8 cellular contexts compared by ENCODE assay signal in the genomic region with DNA sequence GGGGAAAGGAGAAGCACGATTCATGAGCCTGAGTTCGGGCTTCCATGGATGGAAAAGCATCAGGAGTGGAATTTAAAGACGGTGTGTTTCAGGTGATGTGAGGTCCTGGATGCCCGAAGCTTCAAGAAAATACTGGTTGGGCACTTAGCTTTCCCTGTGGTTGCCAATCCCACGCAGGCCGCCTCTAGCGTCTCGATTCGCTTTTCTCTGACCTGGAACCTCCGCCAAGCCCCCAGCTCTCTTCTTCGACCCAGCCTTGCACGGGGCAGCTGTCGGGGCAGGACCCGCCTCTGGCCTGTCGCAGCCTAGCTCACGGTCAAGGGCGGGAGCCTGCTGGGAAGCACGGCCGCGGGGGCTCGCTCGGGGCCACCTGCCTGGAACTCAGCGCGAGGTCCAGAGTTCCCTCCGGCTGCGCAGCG. TPM values are rescaled to one million over a fixed set of nuclear protein-coding genes. Genes with fewer than 3 reads are reported as not detected.
DNase-seq lines count a peak whose midpoint lies in the region; ATAC-seq, FAIRE-seq and TF ChIP-seq lines count a peak whose summit lies in the region.

No MANE protein-coding gene starts in this region.

- H3K9me3 ChIP-seq in H9 (ENCODE audit: control insufficient read depth, low read depth, low read length) (peaks cover 15% of the 10 kb centered on the region), smooth muscle cell (replicated peaks; ENCODE audit: low read depth) (no peaks in the 10 kb centered on the region)

- no peaks in the 10 kb centered on the region for H3K79me1 ChIP-seq in H9 (ENCODE audit: insufficient read depth, low read depth, low read length, poor library complexity, severe bottlenecking)

- no peak overlapping the region for H3K56ac ChIP-seq in H9 (ENCODE audit: insufficient read length, low read depth, low read length)

- H4K5ac ChIP-seq in H9 (ENCODE audit: insufficient read length, low read depth, low read length), result no peak overlapping the region

- no peak overlapping the region for H2AK5ac ChIP-seq in H9 (ENCODE audit: insufficient read length, low read length)

- no peak overlapping the region for H3K4ac ChIP-seq in H9 (ENCODE audit: low read depth, low read length)

- no peak overlapping the region for H2BK12ac ChIP-seq in H9 (ENCODE audit: insufficient read length, low read depth, low read length)

- no peak overlapping the region for H2BK15ac ChIP-seq in H9 (ENCODE audit: low read depth, low read length)

- TF ChIP-seq CTCF in H9 (conservative IDR thresholded peaks at IDR 0.05) (no peak), smooth muscle cell (IDR thresholded peaks at IDR 0.05; ENCODE audit: borderline replicate concordance, insufficient read depth, poor library complexity, severe bottlenecking) (no peak)

- H3K4me1 Mint-ChIP-seq in H9, result peaks cover 11% of the 10 kb centered on the region in 2 experiments
- H3K4me1 Mint-ChIP-seq in activated naive CD8-positive, alpha-beta T cell treated with anti-CD3 and anti-CD28 coated beads for 36 hours, result peaks cover 9% of the 10 kb centered on the region

- H3K4me3 ChIP-seq in smooth muscle cell, result peak overlapping the region; percentile 63

- H3K4me1 ChIP-seq in H9 (ENCODE audit: insufficient read depth, low read length) (no peaks in the 10 kb centered on the region; the same call in 1 of the 2 replicates), smooth muscle cell (ENCODE audit: low read depth) (peaks cover 8% of the 10 kb centered on the region)

- no peak overlapping the region for H3T11ph ChIP-seq in H9 (ENCODE audit: low read length)

- no peak overlapping the region for H3K27ac Mint-ChIP-seq in H9
- H3K27ac Mint-ChIP-seq in activated naive CD8-positive, alpha-beta T cell treated with anti-CD3 and anti-CD28 coated beads for 36 hours, result no peak overlapping the region

- H3K27me3 Mint-ChIP-seq in H9 (ENCODE audit: low read depth), result peaks cover 65% of the 10 kb centered on the region
- peaks cover 28% of the 10 kb centered on the region for H3K27me3 Mint-ChIP-seq in activated naive CD8-positive, alpha-beta T cell treated with anti-CD3 and anti-CD28 coated beads for 36 hours

- H3K36me3 Mint-ChIP-seq in H9 (ENCODE audit: insufficient read depth in 1 of 3, low read depth in 3 of 3), result peaks cover 15 to 17% (median 15%) of the 10 kb centered on the region in 3 experiments
- H3K36me3 Mint-ChIP-seq in activated naive CD8-positive, alpha-beta T cell treated with anti-CD3 and anti-CD28 coated beads for 36 hours, result peaks cover 7% of the 10 kb centered on the region

- WGBS in H9 (ENCODE audit: extremely low coverage, insufficient read length, low lambda C conversion rate), result no CpG with 5 or more reads among the region's 27 CpGs
- 9% methylated on average over 27 of the region's 27 CpGs for WGBS in smooth muscle cell (ENCODE audit: low lambda C conversion rate)

- H4K91ac ChIP-seq in H9 (ENCODE audit: insufficient read length, low read depth, low read length), result no peak overlapping the region

- H3K79me2 ChIP-seq in H9 (ENCODE audit: insufficient read depth, low read length), result no peaks in the 10 kb centered on the region
- no peaks in the 10 kb centered on the region for H3K79me2 ChIP-seq in smooth muscle cell (ENCODE audit: low read depth)

- peaks cover 17 to 32% of the 10 kb centered on the region in 2 experiments for H3K9me3 Mint-ChIP-seq in H9
- peaks cover 10% of the 10 kb centered on the region for H3K9me3 Mint-ChIP-seq in activated naive CD8-positive, alpha-beta T cell treated with anti-CD3 and anti-CD28 coated beads for 36 hours

- no peak for FAIRE-seq in urothelium cell line (lab: Jason Lieb, UNC)

- no peak overlapping the region for H3K18ac ChIP-seq in H9 (ENCODE audit: insufficient read length, low read depth, low read length)

- ATAC-seq in HG03432 (IDR thresholded peaks at IDR 0.05; ENCODE audit: unreplicated experiment), result no peak

- H2BK20ac ChIP-seq in H9 (ENCODE audit: low read depth, low read length, poor library complexity, severe bottlenecking), result no peak overlapping the region

- no peak overlapping the region for H3K23ac ChIP-seq in H9 (ENCODE audit: insufficient read length, low read depth, low read length)

- peaks cover 15% of the 10 kb centered on the region for H3K23me2 ChIP-seq in H9 (ENCODE audit: insufficient read length, low read depth, low read length, poor library complexity, severe bottlenecking)

- no peak overlapping the region; the same call in 1 of the 2 replicates for H3K14ac ChIP-seq in H9 (ENCODE audit: insufficient read depth, low read length)

- H4K8ac ChIP-seq in H9 (replicated peaks; ENCODE audit: insufficient read length, low read depth, low read length), result no peak overlapping the region

- H3K4me3 Mint-ChIP-seq in H9, result peak overlapping the region; percentile 58 to 74
- peak overlapping the region; percentile 55 for H3K4me3 Mint-ChIP-seq in activated naive CD8-positive, alpha-beta T cell treated with anti-CD3 and anti-CD28 coated beads for 36 hours

- H4K20me1 ChIP-seq in H9 (ENCODE audit: control insufficient read depth, insufficient read depth, insufficient read length) (no peaks in the 10 kb centered on the region), smooth muscle cell (ENCODE audit: low read depth) (no peaks in the 10 kb centered on the region)

- H3K27ac ChIP-seq in H9 (ENCODE audit: insufficient read length, low read depth, low read length) (no peak overlapping the region), smooth muscle cell (ENCODE audit: low read depth) (no peak overlapping the region)

- H3K4me2 ChIP-seq in H9 (ENCODE audit: insufficient read depth, insufficient read length, low read length) (peak overlapping the region; percentile 81), smooth muscle cell (peak overlapping the region; percentile 99)

- H2AFZ ChIP-seq in H9 (ENCODE audit: low read length) (no peak overlapping the region), smooth muscle cell (ENCODE audit: low read depth) (peak overlapping the region; percentile 93)

- no peak for DNase-seq in H9
- no peak for DNase-seq in activated naive CD8-positive, alpha-beta T cell treated with anti-CD3 and anti-CD28 coated beads for 36 hours
- DNase-seq in iPS-NIHi7 (ENCODE audit: extremely low spot score), result peak; percentile 72
- DNase-seq in smooth muscle cell (lab: John Stamatoyannopoulos, UW; ENCODE audit: unreplicated experiment), result no peak
- DNase-seq in occipital lobe (lab: John Stamatoyannopoulos, UW), result no peak
- no peak for DNase-seq in NCI-H146 treated with DMSO at 0.1 percent for 48 hours (lab: John Stamatoyannopoulos, UW; ENCODE audit: unreplicated experiment)
- DNase-seq in urothelium cell line (ENCODE audit: low spot score), result no peak

- no peak overlapping the region for H3K9ac ChIP-seq in H9 (ENCODE audit: extremely low read depth, insufficient read length, low read length)
- no peak overlapping the region for H3K9ac ChIP-seq in smooth muscle cell (ENCODE audit: low read depth)

- H2BK120ac ChIP-seq in H9 (ENCODE audit: low read depth, low read length, poor library complexity, severe bottlenecking), result no peak overlapping the region

- H2BK5ac ChIP-seq in H9 (ENCODE audit: insufficient read length, low read length), result no peak overlapping the region

- H3K36me3 ChIP-seq in smooth muscle cell (ENCODE audit: low read depth), result no peaks in the 10 kb centered on the region

- H3F3A ChIP-seq in smooth muscle cell (ENCODE audit: low read depth), result no peaks in the 10 kb centered on the region

- H3K27me3 ChIP-seq in H9 (ENCODE audit: insufficient read depth, low read length) (peaks cover 20% of the 10 kb centered on the region), smooth muscle cell (ENCODE audit: low read depth) (peaks cover 49% of the 10 kb centered on the region)

RNA-seq across cellular contexts. Expression of a gene that starts 0.3 kb away (rescaled TPM):
- total RNA-seq in H9 (2021) (0.90 and 1.0 TPM in 2 replicates), smooth muscle cell (0.31 TPM in 1 of 2 replicates, not detected in the other), occipital lobe (1.6 TPM)
- 1 to 10 TPM; 1.1 to 1.2 TPM for total RNA-seq in activated naive CD8-positive, alpha-beta T cell treated with anti-CD3 and anti-CD28 coated beads for 36 hours
- polyA plus RNA-seq in smooth muscle cell, result not detected in 2 replicates
